20 cellular contexts compared by ENCODE assay signal in genomic region chr6:138569970-138570715, GRCh38.
DNase-seq lines count a peak whose midpoint lies in the region; ATAC-seq, FAIRE-seq and TF ChIP-seq lines count a peak whose summit lies in the region.
"Had no signal": no experiment of that assay in that cellular context is flagged by ENCODE, and none has a peak within 500 bp of the region (broad histone marks: within the 10 kb centered on the region; RNA-seq: fewer than 3 reads in every experiment).

No MANE protein-coding gene starts in this region.

- DNase-seq in heart left ventricle (no peak), Right ventricle myocardium superior (no peak), astrocyte of the spinal cord (ENCODE audit: low read depth, low spot score) (peak; percentile 62), mesenchymal stem cell (peak; percentile 26), upper lobe of left lung (no peak), NCI-H1930 (lab: John Stamatoyannopoulos, UW) (no peak), HTR-8/SVneo (ENCODE audit: insufficient read length, low spot score) (no peak), NCI-H2196 treated with DMSO at 0.1 percent for 48 hours (lab: John Stamatoyannopoulos, UW; ENCODE audit: unreplicated experiment) (no peak)
- DNase-seq: activated CD4-positive, CD25-positive, alpha-beta regulatory T cell; activated CD8-positive, alpha-beta memory T cell treated with anti-CD3 and anti-CD28 coated beads, Interleukin-2, amount 10 ng/mL, durations not matched to agents 7 days and 5 days; central memory CD4-positive, alpha-beta T cell; kidney glomerular epithelial cell; naive thymus-derived CD8-positive, alpha-beta T cell; NCI-H1105 treated with DMSO at 0.1 percent for 48 hours; Peyer's patch; sigmoid colon; stimulated activated CD4-positive, alpha-beta T cell treated with anti-CD3 and anti-CD28 coated beads, Interleukin-4, amount 100 ng/mL, for 24 hours; T-helper 1 cell; uterus had no signal

- H2BK15ac ChIP-seq in mesenchymal stem cell (ENCODE audit: low read depth, poor library complexity, severe bottlenecking), result no peak overlapping the region

- H3K27me3 ChIP-seq in heart left ventricle, result peaks cover 0 to 3% (median 0%) of the 10 kb centered on the region in 9 donors
- H3K27me3 ChIP-seq in mesenchymal stem cell (ENCODE audit: control insufficient read depth in 1 of 2, insufficient read depth in 1 of 2, low read length in 2 of 2), result no peaks in the 10 kb centered on the region
- no peaks in the 10 kb centered on the region for H3K27me3 ChIP-seq in upper lobe of left lung
- H3K27me3 ChIP-seq: Peyer's patch, sigmoid colon, uterus had no signal

- no peak overlapping the region for H3K14ac ChIP-seq in mesenchymal stem cell (ENCODE audit: low read length in 2 of 2)

- H3K36me3 ChIP-seq in heart left ventricle (no peaks in the 10 kb centered on the region), mesenchymal stem cell (ENCODE audit: control insufficient read depth in 1 of 2, insufficient read depth in 2 of 2, low read depth in 1 of 2, low read length in 2 of 2) (no peaks in the 10 kb centered on the region), upper lobe of left lung (no peaks in the 10 kb centered on the region)
- H3K36me3 ChIP-seq: Peyer's patch, sigmoid colon, uterus had no signal

- WGBS in heart left ventricle, 4 donors, result 53 to 61% (median 59%) methylated on average over 6 of the region's 6 CpGs
- WGBS in mesenchymal stem cell, result 87% methylated on average over 6 of the region's 6 CpGs
- WGBS in upper lobe of left lung, 2 donors, result 67 to 70% methylated on average over 6 of the region's 6 CpGs

- TF ChIP-seq POLR2A in heart left ventricle (IDR thresholded peaks at IDR 0.05) (no peak), upper lobe of left lung (IDR thresholded peaks at IDR 0.05) (no peak)

- no peak overlapping the region for H3K18ac ChIP-seq in mesenchymal stem cell (ENCODE audit: low read depth in 1 of 2, low read length in 2 of 2)

- H4K8ac ChIP-seq in mesenchymal stem cell (ENCODE audit: low read length), result no peak overlapping the region

- no peak for TF ChIP-seq CTCF in heart left ventricle (IDR thresholded peaks at IDR 0.05)
- TF ChIP-seq CTCF in astrocyte of the spinal cord (IDR thresholded peaks at IDR 0.05; ENCODE audit: low read depth, low read length), result no peak
- no peak for TF ChIP-seq CTCF in upper lobe of left lung (IDR thresholded peaks at IDR 0.05)

- peak overlapping the region in 9 of 12 donors; percentile 24 to 81 (median 47) for H3K27ac ChIP-seq in heart left ventricle
- H3K27ac ChIP-seq in mesenchymal stem cell (ENCODE audit: low read length, poor library complexity, severe bottlenecking), result no peak overlapping the region
- peak overlapping the region in 2 of 4 donors; percentile 57 to 65 for H3K27ac ChIP-seq in upper lobe of left lung
- H3K27ac ChIP-seq: Peyer's patch, uterus had no signal

- in situ Hi-C loops in astrocyte of the spinal cord (cut with HindIII; ENCODE audit: low sequenced_read_pairs), result no loop called here

- no peak overlapping the region for H3K4me2 ChIP-seq in mesenchymal stem cell (ENCODE audit: low read length, poor library complexity, severe bottlenecking)

- no peak overlapping the region for H2BK12ac ChIP-seq in mesenchymal stem cell (ENCODE audit: low read length in 2 of 2)

- H3K4me3 ChIP-seq in heart left ventricle, result peak overlapping the region in 9 of 12 donors; percentile 0 to 61 (median 54)
- peak overlapping the region; percentile 53 for H3K4me3 ChIP-seq in astrocyte of the spinal cord (ENCODE audit: low read depth, low read length)
- peak overlapping the region in 1 of 2 experiments; percentile 83 for H3K4me3 ChIP-seq in mesenchymal stem cell (ENCODE audit: insufficient read depth in 1 of 2, low read depth in 1 of 2, low read length in 2 of 2)
- peak overlapping the region in 3 of 4 donors; percentile 35 to 47 (median 43) for H3K4me3 ChIP-seq in upper lobe of left lung
- H3K4me3 ChIP-seq: Peyer's patch, uterus had no signal

- no peak overlapping the region for H3K4ac ChIP-seq in mesenchymal stem cell (ENCODE audit: low read depth in 1 of 2, low read length in 2 of 2)

- H3K9ac ChIP-seq in mesenchymal stem cell (ENCODE audit: low read length), result peak overlapping the region; percentile 86

- no peak overlapping the region for H2BK5ac ChIP-seq in mesenchymal stem cell (ENCODE audit: low read depth, low read length, poor library complexity, severe bottlenecking)

- no peak overlapping the region for H2AFZ ChIP-seq in mesenchymal stem cell (ENCODE audit: low read depth, low read length)

- no peak overlapping the region for H2AK5ac ChIP-seq in mesenchymal stem cell (ENCODE audit: low read length, severe bottlenecking)

- ATAC-seq in heart left ventricle (no peak), Right ventricle myocardium superior (ENCODE audit: poor library complexity) (no peak), upper lobe of left lung (ENCODE audit: low FRiP score in 2 of 2) (no peak)
- ATAC-seq: activated CD8-positive, alpha-beta memory T cell treated with anti-CD3 and anti-CD28 coated beads, Interleukin-2, amount 10 ng/mL, durations not matched to agents 7 days and 5 days; naive thymus-derived CD8-positive, alpha-beta T cell had no signal

- FAIRE-seq in HTR-8/SVneo (lab: Jason Lieb, UNC), result no peak
- FAIRE-seq: endothelial cell of umbilical vein had no signal

- no peak overlapping the region for H4K91ac ChIP-seq in mesenchymal stem cell (ENCODE audit: low read length)

- no peak overlapping the region for H2BK120ac ChIP-seq in mesenchymal stem cell (ENCODE audit: low read depth, low read length)

- no peak overlapping the region for H3K23ac ChIP-seq in mesenchymal stem cell (ENCODE audit: low read length in 2 of 2)

- peaks cover 9% of the 10 kb centered on the region for H3K79me1 ChIP-seq in mesenchymal stem cell (replicated peaks; ENCODE audit: low read length, poor library complexity, severe bottlenecking)

- no peaks in the 10 kb centered on the region for H3K9me3 ChIP-seq in heart left ventricle
- H3K9me3 ChIP-seq in mesenchymal stem cell (ENCODE audit: control insufficient read depth, low read length), result no peaks in the 10 kb centered on the region
- H3K9me3 ChIP-seq in upper lobe of left lung, result no peaks in the 10 kb centered on the region
- H3K9me3 ChIP-seq: Peyer's patch, sigmoid colon, uterus had no signal

- peaks cover 0 to 23% (median 4%) of the 10 kb centered on the region in 12 donors for H3K4me1 ChIP-seq in heart left ventricle
- peaks cover 1% of the 10 kb centered on the region for H3K4me1 ChIP-seq in mesenchymal stem cell (ENCODE audit: control insufficient read depth, insufficient read depth, low read depth, low read length)
- H3K4me1 ChIP-seq in upper lobe of left lung, result peaks cover 0 to 31% (median 5%) of the 10 kb centered on the region in 4 donors
- H3K4me1 ChIP-seq: uterus had no signal

- intact Hi-C loops in heart left ventricle (cut with DNase I) (loop anchor here in 4 of 10 donors (5.0 to 10.0 kb wide), 2 partner anchors 135 to 143 kb away; no protein-coding TSS in a partner anchor), Right ventricle myocardium superior (cut with DNase I) (no loop called here)

- no peak for TF ChIP-seq EP300 in upper lobe of left lung (IDR thresholded peaks at IDR 0.05)

Comparison
In these comparisons a context has a peak if more than half of its experiments do, and no peak if none do; other contexts are left out.
1. DNase-seq: peak in astrocyte of the spinal cord (single experiment) and mesenchymal stem cell (single experiment); none in heart left ventricle (0 of 5), Right ventricle myocardium superior (single experiment), upper lobe of left lung (0 of 2), NCI-H1930 (0 of 2), HTR-8/SVneo (single experiment) and NCI-H2196 treated with DMSO at 0.1 percent for 48 hours (single experiment).